In the genomic region with DNA sequence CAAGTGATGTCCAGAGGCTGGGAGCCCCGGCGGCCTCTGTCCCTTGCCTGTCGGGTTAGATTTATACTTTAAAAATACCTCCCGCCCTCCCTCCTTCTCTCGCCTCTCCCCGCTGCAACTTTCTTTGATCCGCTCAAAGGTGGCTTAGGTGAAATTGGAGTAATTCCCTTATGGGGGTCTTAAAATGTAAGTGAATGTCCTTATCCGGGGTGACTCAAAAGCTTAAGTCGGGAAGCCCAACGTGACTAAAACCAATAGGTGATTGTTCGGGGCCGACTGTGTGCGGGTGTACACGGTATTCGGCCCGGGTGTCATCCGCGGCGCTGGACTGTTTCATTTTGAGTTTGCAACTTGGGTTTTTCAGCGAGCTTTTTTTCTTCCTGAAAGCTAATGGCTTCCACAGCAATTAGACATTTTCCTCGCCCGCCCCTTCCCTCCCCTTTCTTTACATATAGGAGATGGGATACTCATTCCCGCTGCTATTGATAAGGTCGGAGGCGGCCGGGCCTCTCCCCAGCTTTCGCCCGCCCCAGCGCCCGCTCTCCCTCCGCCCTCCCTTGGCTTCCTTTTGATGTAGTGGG, we compare ENCODE assay signal across 8 cellular contexts. TPM values are rescaled to one million over a fixed set of nuclear protein-coding genes. Genes with fewer than 3 reads are reported as not detected.
DNase-seq lines count a peak whose midpoint lies in the region; ATAC-seq, FAIRE-seq and TF ChIP-seq lines count a peak whose summit lies in the region.

No MANE protein-coding gene starts in this region.

- H3K4me1 ChIP-seq in A549, result peaks cover 66% of the 10 kb centered on the region
- H3K4me1 ChIP-seq in left lung, result peaks cover 23 to 76% of the 10 kb centered on the region in 2 donors

- H3K4me2 ChIP-seq in A549, result peak overlapping the region; percentile 78

- CTCF ChIA-PET in A549 (lab: Yijun Ruan, JAX), result interaction anchor here (0.6 to 1.4 kb wide), 7 partner anchors 195 to 971 kb away, joined by 3 to 4 read pairs (median 3); no protein-coding TSS in a partner anchor

- 3% methylated on average over 30 of the region's 31 CpGs for WGBS in A549 (ENCODE audit: missing lambda C conversion rate)

- H3K9me3 ChIP-seq in A549, result no peaks in the 10 kb centered on the region
- H3K9me3 ChIP-seq in left lung, result no peaks in the 10 kb centered on the region

- no peak for TF ChIP-seq RAD21 in A549 (conservative IDR thresholded peaks at IDR 0.05 in 1 of 2, IDR thresholded peaks at IDR 0.05 in 1 of 2)

- TF ChIP-seq CTCF in A549 (IDR thresholded peaks at IDR 0.05) (no peak), left lung (IDR thresholded peaks at IDR 0.05) (no peak)

- peaks cover 23% of the 10 kb centered on the region for H3K4me1 Mint-ChIP-seq in activated naive CD8-positive, alpha-beta T cell treated with anti-CD3 and anti-CD28 coated beads for 36 hours
- peaks cover 26% of the 10 kb centered on the region for H3K4me1 Mint-ChIP-seq in stimulated activated naive CD8-positive, alpha-beta T cell treated with anti-CD3 and anti-CD28 coated beads, Interleukin-15, amount 100 ng/mL, for 72 hours

- no peak for DNase-seq in A549 (ENCODE audit: low read depth in 1 of 2, low spot score in 1 of 2)
- peak; percentile 81 for DNase-seq in activated naive CD8-positive, alpha-beta T cell treated with anti-CD3 and anti-CD28 coated beads for 36 hours
- DNase-seq in left lung, result no peak
- peak; percentile 80 to 84 for DNase-seq in stimulated activated naive CD8-positive, alpha-beta T cell treated with anti-CD3 and anti-CD28 coated beads, Interleukin-15, amount 100 ng/mL, for 72 hours
- no peak for DNase-seq in NCI-H2227 treated with DMSO at 0.1 percent for 48 hours (lab: John Stamatoyannopoulos, UW)

- peaks cover 26% of the 10 kb centered on the region for H3K36me3 Mint-ChIP-seq in activated naive CD8-positive, alpha-beta T cell treated with anti-CD3 and anti-CD28 coated beads for 36 hours

- H3K27me3 ChIP-seq in left lung, result peaks cover 18 to 98% of the 10 kb centered on the region in 2 donors

- H3K4me3 ChIP-seq in A549 (peak overlapping the region; percentile 30; the same call in 2 of the 3 replicates), left lung (peak overlapping the region; percentile 64 to 78)

- no peaks in the 10 kb centered on the region for H3K36me3 ChIP-seq in left lung

- H3K4me3 Mint-ChIP-seq in activated naive CD8-positive, alpha-beta T cell treated with anti-CD3 and anti-CD28 coated beads for 36 hours, result peak overlapping the region; percentile 97
- H3K4me3 Mint-ChIP-seq in stimulated activated naive CD8-positive, alpha-beta T cell treated with anti-CD3 and anti-CD28 coated beads, Interleukin-15, amount 100 ng/mL, for 72 hours, result peak overlapping the region; percentile 99

- intact Hi-C loops in left lung (cut with DNase I), result loop anchor here in 1 of 2 donors (10.0 kb wide), 1 partner anchor 387 kb away; no protein-coding TSS in a partner anchor

- no peak for TF ChIP-seq EP300 in A549 (IDR thresholded peaks at IDR 0.05)

- H3K27ac ChIP-seq in A549, result no peak overlapping the region
- peak overlapping the region; percentile 84 to 87 for H3K27ac ChIP-seq in left lung

- no peak for TF ChIP-seq POLR2A in A549 (IDR thresholded peaks at IDR 0.05; ENCODE audit: low read length)

- H3K27ac Mint-ChIP-seq in activated naive CD8-positive, alpha-beta T cell treated with anti-CD3 and anti-CD28 coated beads for 36 hours, result peak overlapping the region; percentile 100
- peak overlapping the region; percentile 97 to 98 for H3K27ac Mint-ChIP-seq in stimulated activated naive CD8-positive, alpha-beta T cell treated with anti-CD3 and anti-CD28 coated beads, Interleukin-15, amount 100 ng/mL, for 72 hours

- FAIRE-seq in A549 (lab: Jason Lieb, UNC), result no peak

- H3K9me3 Mint-ChIP-seq in activated naive CD8-positive, alpha-beta T cell treated with anti-CD3 and anti-CD28 coated beads for 36 hours, result no peaks in the 10 kb centered on the region
- no peaks in the 10 kb centered on the region for H3K9me3 Mint-ChIP-seq in stimulated activated naive CD8-positive, alpha-beta T cell treated with anti-CD3 and anti-CD28 coated beads, Interleukin-15, amount 100 ng/mL, for 72 hours

- peak in 1 of 2 experiments; percentile 16; a peak in 2 of 6 replicates for ATAC-seq in A549
- peak; percentile 13 for ATAC-seq in GM18868 (IDR thresholded peaks at IDR 0.05; ENCODE audit: unreplicated experiment)
- peak; percentile 5 for ATAC-seq in HG03457 (IDR thresholded peaks at IDR 0.05; ENCODE audit: unreplicated experiment)
- peak; percentile 0 for ATAC-seq in left lung
- peak; percentile 14 for ATAC-seq in stimulated activated naive CD8-positive, alpha-beta T cell treated with anti-CD3 and anti-CD28 coated beads, Interleukin-15, amount 100 ng/mL, for 72 hours
- no peak for ATAC-seq in HG03039 (IDR thresholded peaks at IDR 0.05; ENCODE audit: unreplicated experiment)

- no peaks in the 10 kb centered on the region for H3K27me3 Mint-ChIP-seq in activated naive CD8-positive, alpha-beta T cell treated with anti-CD3 and anti-CD28 coated beads for 36 hours
- H3K27me3 Mint-ChIP-seq in stimulated activated naive CD8-positive, alpha-beta T cell treated with anti-CD3 and anti-CD28 coated beads, Interleukin-15, amount 100 ng/mL, for 72 hours, result no peaks in the 10 kb centered on the region

- POLR2A ChIA-PET in A549 (lab: Yijun Ruan, JAX), result interaction anchor here (0.7 to 0.9 kb wide), 2 partner anchors 124 to 225 kb away, joined by 5 to 7 read pairs; no protein-coding TSS in a partner anchor

TF ChIP-seq in A549, 52 proteins besides CTCF, POLR2A, EP300 and RAD21 (continues in another document):
- TF ChIP-seq NFE2L2 (conservative IDR thresholded peaks at IDR 0.05; ENCODE audit: low read length) (no peak), FOSL2 (IDR thresholded peaks at IDR 0.05) (no peak), FOSL2 (CRISPR knock-in tag; IDR thresholded peaks at IDR 0.05) (no peak), RNF2 (IDR thresholded peaks at IDR 0.05; ENCODE audit: borderline replicate concordance, low read depth) (no peak), ZC3H11A (IDR thresholded peaks at IDR 0.05) (no peak), EHF (CRISPR knock-in tag; IDR thresholded peaks at IDR 0.05) (no peak), PHF8 (IDR thresholded peaks at IDR 0.05; ENCODE audit: borderline replicate concordance, low read depth) (no peak), MAFK (IDR thresholded peaks at IDR 0.05; ENCODE audit: partially characterized antibody) (no peak), TP53 (CRISPR knock-in tag; IDR thresholded peaks at IDR 0.05) (no peak), CHD4 (IDR thresholded peaks at IDR 0.05; ENCODE audit: borderline replicate concordance) (no peak), HOXA7 (CRISPR knock-in tag; IDR thresholded peaks at IDR 0.05) (no peak), HOXB5 (CRISPR knock-in tag; IDR thresholded peaks at IDR 0.05) (no peak), POLR2AphosphoS2 (conservative IDR thresholded peaks at IDR 0.05; ENCODE audit: low read length) (no peak), JUN (IDR thresholded peaks at IDR 0.05) (no peak)
- TF ChIP-seq, protein P1, sequence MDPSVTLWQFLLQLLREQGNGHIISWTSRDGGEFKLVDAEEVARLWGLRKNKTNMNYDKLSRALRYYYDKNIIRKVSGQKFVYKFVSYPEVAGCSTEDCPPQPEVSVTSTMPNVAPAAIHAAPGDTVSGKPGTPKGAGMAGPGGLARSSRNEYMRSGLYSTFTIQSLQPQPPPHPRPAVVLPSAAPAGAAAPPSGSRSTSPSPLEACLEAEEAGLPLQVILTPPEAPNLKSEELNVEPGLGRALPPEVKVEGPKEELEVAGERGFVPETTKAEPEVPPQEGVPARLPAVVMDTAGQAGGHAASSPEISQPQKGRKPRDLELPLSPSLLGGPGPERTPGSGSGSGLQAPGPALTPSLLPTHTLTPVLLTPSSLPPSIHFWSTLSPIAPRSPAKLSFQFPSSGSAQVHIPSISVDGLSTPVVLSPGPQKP (IDR thresholded peaks at IDR 0.05; ENCODE audit: low read depth, low read length), result no peak
- TF ChIP-seq, protein P2, sequence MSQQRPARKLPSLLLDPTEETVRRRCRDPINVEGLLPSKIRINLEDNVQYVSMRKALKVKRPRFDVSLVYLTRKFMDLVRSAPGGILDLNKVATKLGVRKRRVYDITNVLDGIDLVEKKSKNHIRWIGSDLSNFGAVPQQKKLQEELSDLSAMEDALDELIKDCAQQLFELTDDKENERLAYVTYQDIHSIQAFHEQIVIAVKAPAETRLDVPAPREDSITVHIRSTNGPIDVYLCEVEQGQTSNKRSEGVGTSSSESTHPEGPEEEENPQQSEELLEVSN (IDR thresholded peaks at IDR 0.05; ENCODE audit: borderline replicate concordance, low read depth), result no peak

RNA-seq across cellular contexts. Expression of a gene that starts 2.0 kb away (rescaled TPM):
- polyA plus RNA-seq in A549 (2011; rRNA removed), result 0.18 and 0.20 TPM in 2 replicates
- polyA plus RNA-seq in A549 (2012; cell fraction: cytosol; rRNA removed), result 0.01 TPM in 1 of 2 replicates, not detected in the other
- not detected in 2 replicates for polyA plus RNA-seq in A549 (2012; cell fraction: nucleus; rRNA removed)
- not detected in 3 replicates for polyA plus RNA-seq in A549 (2017; fragmentation: RNase III; extraction: RNeasy Plus Mini Kit Qiagen cat#74134 plus additional on column Dnase treatment)
- 0.37 and 0.78 TPM in 2 replicates for polyA minus RNA-seq in A549 (2011; rRNA and poly(A)+ RNA removed)
- total RNA-seq in activated naive CD8-positive, alpha-beta T cell treated with anti-CD3 and anti-CD28 coated beads for 36 hours, result 100 to 1,000 TPM; 749 TPM
- 100 to 1,000 TPM; 101 to 203 TPM for total RNA-seq in left lung

RNA-seq across cellular contexts. Expression of a gene that starts 49.5 kb away (rescaled TPM):
- 30.0 and 50.9 TPM in 2 replicates for polyA plus RNA-seq in A549 (2011; rRNA removed)
- polyA plus RNA-seq in A549 (2012; cell fraction: cytosol; rRNA removed), result 8.5 and 9.0 TPM in 2 replicates
- 2.1 and 6.6 TPM in 2 replicates for polyA plus RNA-seq in A549 (2012; cell fraction: nucleus; rRNA removed)
- polyA plus RNA-seq in A549 (2017; fragmentation: RNase III; extraction: RNeasy Plus Mini Kit Qiagen cat#74134 plus additional on column Dnase treatment), result 24.5 to 30.6 TPM (median 25.2 TPM) in 3 replicates
- 6.3 and 7.7 TPM in 2 replicates for polyA minus RNA-seq in A549 (2011; rRNA and poly(A)+ RNA removed)
- 10 to 100 TPM; 14.0 to 15.8 TPM for total RNA-seq in activated naive CD8-positive, alpha-beta T cell treated with anti-CD3 and anti-CD28 coated beads for 36 hours
- total RNA-seq in left lung, result 10 to 100 TPM; 19.8 to 21.4 TPM

Comparison
In these comparisons a context has a peak if more than half of its experiments do, and no peak if none do; other contexts are left out.
1. DNase-seq: peak in activated naive CD8-positive, alpha-beta T cell treated with anti-CD3 and anti-CD28 coated beads for 36 hours (single experiment) and stimulated activated naive CD8-positive, alpha-beta T cell treated with anti-CD3 and anti-CD28 coated beads, Interleukin-15, amount 100 ng/mL, for 72 hours (2 of 2); none in A549 (0 of 2), left lung (0 of 2) and NCI-H2227 treated with DMSO at 0.1 percent for 48 hours (single experiment).
2. H3K27ac ChIP-seq: peak in left lung (2 of 2); none in A549 (0 of 2).